ENCODE assay signal across 12 cellular contexts in genomic region chr13:87128006-87128405, GRCh38.
DNase-seq lines count a peak whose midpoint lies in the region; ATAC-seq and TF ChIP-seq lines count a peak whose summit lies in the region.
"Had no signal": no experiment of that assay in that cellular context is flagged by ENCODE, and none has a peak within 500 bp of the region (broad histone marks: within the 10 kb centered on the region; RNA-seq: fewer than 3 reads in every experiment).

No MANE protein-coding gene starts in this region.

- H3K27ac ChIP-seq in HUES48 (ENCODE audit: low read depth, low read length) (peak overlapping the region; percentile 21), hepatocyte (no peak overlapping the region)
- H3K27ac ChIP-seq: KMS-11 had no signal

- peaks cover 6% of the 10 kb centered on the region; the same call in 1 of the 2 replicates for H3K27me3 ChIP-seq in HUES48 (ENCODE audit: control insufficient read depth, insufficient read depth, low read length)
- H3K27me3 ChIP-seq in hepatocyte, result no peaks in the 10 kb centered on the region

- H2AFZ ChIP-seq in hepatocyte, result no peak overlapping the region

- no peak overlapping the region for H3K9ac ChIP-seq in HUES48 (ENCODE audit: low read depth, low read length)
- H3K9ac ChIP-seq: KMS-11 had no signal

- no peak for TF ChIP-seq CTCF in hepatocyte (IDR thresholded peaks at IDR 0.05; ENCODE audit: poor library complexity)

- no peak overlapping the region for H3K4me2 ChIP-seq in hepatocyte
- H3K4me2 ChIP-seq: KMS-11 had no signal

- H3K9me3 ChIP-seq in HUES48 (ENCODE audit: control insufficient read depth, insufficient read depth, low read length), result no peaks in the 10 kb centered on the region
- H3K9me3 ChIP-seq in hepatocyte (ENCODE audit: low read depth), result no peaks in the 10 kb centered on the region

- H4K20me1 ChIP-seq in hepatocyte (ENCODE audit: insufficient read depth, poor library complexity, severe bottlenecking), result no peaks in the 10 kb centered on the region

- no peaks in the 10 kb centered on the region for H3K79me2 ChIP-seq in hepatocyte

- no peaks in the 10 kb centered on the region for H3K9me2 ChIP-seq in hepatocyte (replicated peaks; ENCODE audit: insufficient read depth)

- H3K36me3 ChIP-seq in HUES48 (ENCODE audit: control insufficient read depth, insufficient read depth, low read length) (no peaks in the 10 kb centered on the region), hepatocyte (replicated peaks; ENCODE audit: insufficient read depth, low read depth) (no peaks in the 10 kb centered on the region)

- H3K4me1 ChIP-seq in HUES48 (ENCODE audit: control insufficient read depth, insufficient read depth, low read length) (peaks cover 19% of the 10 kb centered on the region), hepatocyte (ENCODE audit: insufficient read depth) (no peaks in the 10 kb centered on the region)

- ATAC-seq in HG02973 (IDR thresholded peaks at IDR 0.05; ENCODE audit: unreplicated experiment), result no peak

- DNase-seq in AML-193 (lab: John Stamatoyannopoulos, UW) (peak; percentile 63 to 78), RPMI7951 (ENCODE audit: low read depth) (peak; percentile 2), globus pallidus (ENCODE audit: low spot score) (peak; percentile 37), Kasumi-1 (lab: John Stamatoyannopoulos, UW) (no peak), hepatocyte (ENCODE audit: low spot score) (no peak)
- no peak for DNase-seq in stimulated activated naive CD4-positive, alpha-beta T cell (lab: John Stamatoyannopoulos, UW)
- DNase-seq: activated CD8-positive, alpha-beta memory T cell treated with anti-CD3 and anti-CD28 coated beads, Interleukin-2, amount 50 U/mL, for 48 hours; stimulated activated CD4-positive, alpha-beta T cell treated with anti-CD3 and anti-CD28 coated beads, Interleukin-15, amount 100 ng/mL, for 24 hours; T1000 had no signal

- H3K4me3 ChIP-seq in HUES48 (ENCODE audit: low read depth, low read length) (no peak overlapping the region), hepatocyte (no peak overlapping the region)

Comparison
In these comparisons a context has a peak if more than half of its experiments do, and no peak if none do; other contexts are left out.
1. DNase-seq: peak in AML-193 (2 of 2), RPMI7951 (single experiment) and globus pallidus (single experiment); none in Kasumi-1 (0 of 2), stimulated activated naive CD4-positive, alpha-beta T cell (0 of 6) and hepatocyte (single experiment).